ENCODE assay signal across 22 cellular contexts in genomic region chr2:18208956-18209355, GRCh38.
DNase-seq lines count a peak whose midpoint lies in the region; ATAC-seq and TF ChIP-seq lines count a peak whose summit lies in the region.
"Had no signal": no experiment of that assay in that cellular context is flagged by ENCODE, and none has a peak within 500 bp of the region (broad histone marks: within the 10 kb centered on the region; RNA-seq: fewer than 3 reads in every experiment).

No MANE protein-coding gene starts in this region.

- no peak overlapping the region for H2AFZ ChIP-seq in MM.1S (ENCODE audit: low read length)
- H2AFZ ChIP-seq: GM23338 had no signal

- H3K9ac ChIP-seq in MM.1S (ENCODE audit: low read length), result no peak overlapping the region
- H3K9ac ChIP-seq: BLaER1 treated with 17β-estradiol and CSF1 and Interleukin-3, amounts not matched to agents 10 nM and 100 nM had no signal

- H3K4me1 ChIP-seq in MM.1S (ENCODE audit: low read length) (peaks cover 15% of the 10 kb centered on the region), SJCRH30 (peaks cover 26% of the 10 kb centered on the region)
- H3K4me1 ChIP-seq: BE2C; BLaER1 treated with 17β-estradiol and CSF1 and Interleukin-3, amounts not matched to agents 10 nM and 100 nM had no signal

- H3F3A ChIP-seq in MM.1S (ENCODE audit: insufficient read depth, low read length), result no peaks in the 10 kb centered on the region

- no peaks in the 10 kb centered on the region for H4K20me1 ChIP-seq in MM.1S (ENCODE audit: insufficient read depth, low read length)
- H4K20me1 ChIP-seq: BLaER1 treated with 17β-estradiol and CSF1 and Interleukin-3, amounts not matched to agents 10 nM and 100 nM had no signal

- H3K79me2 ChIP-seq in MM.1S (ENCODE audit: low read length), result no peaks in the 10 kb centered on the region

- TF ChIP-seq CTCF in MM.1S (IDR thresholded peaks at IDR 0.05; ENCODE audit: low read length), result no peak

- DNase-seq in MM.1S, result no peak
- DNase-seq in NCI-H82 (lab: John Stamatoyannopoulos, UW), result peak; percentile 80
- DNase-seq in RPMI7951 (ENCODE audit: low read depth), result peak; percentile 48
- DNase-seq in SJCRH30, result peak; percentile 42 to 67
- DNase-seq in H4 (ENCODE audit: low spot score), result no peak
- DNase-seq in activated CD4-positive, alpha-beta T cell treated with anti-CD3 and anti-CD28 coated beads for 1 hour, result no peak
- DNase-seq: 8988T; ACHN; AML-193; BE2C; CD4-positive, alpha-beta T cell; CD8-positive, alpha-beta memory T cell; DMS 273 treated with DMSO at 0.1 percent for 48 hours; DMS79 treated with DMSO at 0.1 percent for 48 hours; GF-D8; HFFc6 had no signal

- ATAC-seq in HG02610 (IDR thresholded peaks at IDR 0.05; ENCODE audit: unreplicated experiment) (no peak), HG02759 (IDR thresholded peaks at IDR 0.05; ENCODE audit: unreplicated experiment) (no peak)
- ATAC-seq: GM23338 had no signal

- H3K4me3 ChIP-seq in MM.1S (ENCODE audit: low read length), result no peak overlapping the region
- H3K4me3 ChIP-seq in SJCRH30, result no peak overlapping the region
- H3K4me3 ChIP-seq: A549; BLaER1 treated with 17β-estradiol and CSF1 and Interleukin-3, amounts not matched to agents 10 nM and 100 nM; GM23338; HAP-1 had no signal

- peak overlapping the region; percentile 14; the same call in 1 of the 2 replicates for H3K4me2 ChIP-seq in MM.1S (ENCODE audit: low read depth, low read length)
- H3K4me2 ChIP-seq: A549; BLaER1 treated with 17β-estradiol and CSF1 and Interleukin-3, amounts not matched to agents 10 nM and 100 nM; GM23338 had no signal

- H3K9me3 ChIP-seq in MM.1S (replicated peaks; ENCODE audit: insufficient read depth, low read length), result no peaks in the 10 kb centered on the region
- no peaks in the 10 kb centered on the region for H3K9me3 ChIP-seq in SJCRH30 (replicated peaks)
- H3K9me3 ChIP-seq: A549; BE2C; BLaER1 treated with 17β-estradiol and CSF1 and Interleukin-3, amounts not matched to agents 10 nM and 100 nM; HAP-1 had no signal

- H3K27me3 ChIP-seq in MM.1S (replicated peaks; ENCODE audit: insufficient read depth, low read length) (no peaks in the 10 kb centered on the region), SJCRH30 (no peaks in the 10 kb centered on the region)
- H3K27me3 ChIP-seq: BE2C; BLaER1 treated with 17β-estradiol and CSF1 and Interleukin-3, amounts not matched to agents 10 nM and 100 nM had no signal

- H3K9me2 ChIP-seq in MM.1S (replicated peaks; ENCODE audit: insufficient read depth, low read length), result 0 out of 2 replicates have a peak, but pooled peaks cover 4% of the 10 kb centered on the region

- H3K27ac ChIP-seq in MM.1S (ENCODE audit: low read length) (peak overlapping the region; percentile 19; the same call in 1 of the 2 replicates), SJCRH30 (no peak overlapping the region)
- H3K27ac ChIP-seq: BLaER1 treated with 17β-estradiol and CSF1 and Interleukin-3, amounts not matched to agents 10 nM and 100 nM had no signal

- H3K36me3 ChIP-seq in MM.1S (replicated peaks; ENCODE audit: insufficient read depth, low read length) (no peaks in the 10 kb centered on the region), SJCRH30 (no peaks in the 10 kb centered on the region)
- H3K36me3 ChIP-seq: BE2C; BLaER1 treated with 17β-estradiol and CSF1 and Interleukin-3, amounts not matched to agents 10 nM and 100 nM; HAP-1 had no signal

Comparison
In these comparisons a context has a peak if more than half of its experiments do, and no peak if none do; other contexts are left out.
1. DNase-seq: peak in NCI-H82 (single experiment), RPMI7951 (single experiment) and SJCRH30 (2 of 2); none in MM.1S (single experiment), H4 (single experiment) and activated CD4-positive, alpha-beta T cell treated with anti-CD3 and anti-CD28 coated beads for 1 hour (single experiment).